10 cellular contexts compared by ENCODE assay signal in the genomic region with DNA sequence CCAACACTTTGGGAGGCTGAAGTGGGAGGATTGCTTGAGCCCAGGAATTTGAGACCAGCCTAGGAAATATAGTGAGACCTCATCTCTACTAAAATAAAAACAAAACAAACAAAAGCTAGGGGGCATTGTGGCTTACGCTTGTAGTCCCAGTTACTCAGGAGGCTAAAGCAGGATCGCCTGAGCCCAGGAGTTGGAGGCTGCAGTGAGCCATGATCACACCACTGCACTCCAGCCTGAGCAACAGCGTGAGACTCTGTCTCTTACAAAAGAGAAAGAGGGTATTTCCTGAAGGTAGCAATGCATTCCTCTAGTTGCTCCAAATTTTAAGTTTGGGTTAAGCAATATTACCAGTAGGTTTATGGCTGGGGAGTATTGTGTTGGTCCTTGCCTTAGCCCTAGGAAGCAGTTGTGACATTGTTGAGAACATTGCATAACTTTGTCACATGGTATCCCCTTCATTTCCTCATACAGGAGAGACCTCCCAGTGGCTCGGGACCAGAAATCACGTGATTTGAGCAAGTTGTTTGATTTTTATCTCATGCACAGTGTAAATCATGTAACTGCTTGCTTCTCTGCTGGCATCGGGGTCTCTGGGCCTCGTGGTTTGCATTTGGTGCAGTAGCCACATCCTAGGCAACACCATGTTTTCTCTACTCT. TPM values are rescaled to one million over a fixed set of nuclear protein-coding genes. Genes with fewer than 3 reads are reported as not detected.
A peak's percentile ranks its signal among the peaks of the same experiment; 100 is the strongest.
DNase-seq lines count a peak whose midpoint lies in the region; ATAC-seq and TF ChIP-seq lines count a peak whose summit lies in the region.
"Had no signal": no experiment of that assay in that cellular context is flagged by ENCODE, and none has a peak within 500 bp of the region (broad histone marks: within the 10 kb centered on the region; RNA-seq: fewer than 3 reads in every experiment).

No MANE protein-coding gene starts in this region.

- peaks cover 3 to 60% (median 37%) of the 10 kb centered on the region in 6 donors for H3K4me1 ChIP-seq in spleen
- H3K4me1 ChIP-seq: HAP-1 had no signal

- H3K27me3 ChIP-seq in spleen (replicated peaks in 1 of 7): peaks cover 0 to 25% (median 0%) of the 10 kb centered on the region in 7 donors

- no peak for TF ChIP-seq POLR2A in spleen (IDR thresholded peaks at IDR 0.05)

- no peak overlapping the region for H3K4me3 Mint-ChIP-seq in progenitor cell of endocrine pancreas (ENCODE audit: low read depth)
- H3K4me3 Mint-ChIP-seq in glutamatergic neuron (ENCODE audit: unreplicated experiment): no peak overlapping the region
- H3K4me3 Mint-ChIP-seq in activated T-helper 17 cell treated with anti-CD3 and anti-CD28 coated beads, Interleukin-2, amount 50 U/mL, for 72 hours: no peak overlapping the region

- DNase-seq in H4 (ENCODE audit: low spot score) (peak; percentile 79), SKM-1 (lab: John Stamatoyannopoulos, UW; ENCODE audit: unreplicated experiment) (peak; percentile 75), iris pigment epithelial cell (ENCODE audit: low read depth) (peak; percentile 75), spleen (no peak), progenitor cell of endocrine pancreas (ENCODE audit: low spot score, unreplicated experiment) (no peak), glutamatergic neuron (no peak)
- DNase-seq: NCI-H1436 had no signal

- peak in 1 of 11 experiments; percentile 11 for TF ChIP-seq CTCF in spleen (IDR thresholded peaks at IDR 0.05 in 8 of 11, conservative IDR thresholded peaks at IDR 0.05 in 3 of 11)
- TF ChIP-seq CTCF in progenitor cell of endocrine pancreas (IDR thresholded peaks at IDR 0.05; ENCODE audit: unreplicated experiment): no peak
- TF ChIP-seq CTCF in glutamatergic neuron (IDR thresholded peaks at IDR 0.05; ENCODE audit: partially characterized antibody, unreplicated experiment): no peak

- H3K27ac Mint-ChIP-seq in progenitor cell of endocrine pancreas (no peak overlapping the region), glutamatergic neuron (ENCODE audit: unreplicated experiment) (no peak overlapping the region)
- H3K27ac Mint-ChIP-seq in activated T-helper 17 cell treated with anti-CD3 and anti-CD28 coated beads, Interleukin-2, amount 50 U/mL, for 72 hours: no peak overlapping the region

- no peak for ATAC-seq in activated T-helper 17 cell treated with anti-CD3 and anti-CD28 coated beads, Interleukin-2, amount 50 U/mL, for 72 hours (replicated peaks)
- ATAC-seq in HG03432 (IDR thresholded peaks at IDR 0.05; ENCODE audit: unreplicated experiment): no peak

- 20 to 39% (median 36%) methylated on average over 7 of the region's 7 CpGs for WGBS in spleen, 5 donors

- H3K9me3 ChIP-seq in spleen: no peaks in the 10 kb centered on the region
- H3K9me3 ChIP-seq: HAP-1 had no signal

- H3K4me3 ChIP-seq in spleen: no peak overlapping the region
- H3K4me3 ChIP-seq: HAP-1 had no signal

- H3K4me1 Mint-ChIP-seq in progenitor cell of endocrine pancreas (ENCODE audit: low read depth): no peaks in the 10 kb centered on the region
- no peaks in the 10 kb centered on the region for H3K4me1 Mint-ChIP-seq in glutamatergic neuron (ENCODE audit: low read depth, unreplicated experiment)
- peaks cover 9% of the 10 kb centered on the region for H3K4me1 Mint-ChIP-seq in activated T-helper 17 cell treated with anti-CD3 and anti-CD28 coated beads, Interleukin-2, amount 50 U/mL, for 72 hours

- peak overlapping the region in 6 of 8 donors; percentile 29 to 80 (median 71) for H3K27ac ChIP-seq in spleen

- H3K9me3 Mint-ChIP-seq in progenitor cell of endocrine pancreas (ENCODE audit: low read depth): no peaks in the 10 kb centered on the region
- peaks cover 7% of the 10 kb centered on the region for H3K9me3 Mint-ChIP-seq in glutamatergic neuron (ENCODE audit: unreplicated experiment)
- no peaks in the 10 kb centered on the region for H3K9me3 Mint-ChIP-seq in activated T-helper 17 cell treated with anti-CD3 and anti-CD28 coated beads, Interleukin-2, amount 50 U/mL, for 72 hours

- H3K36me3 ChIP-seq in spleen: no peaks in the 10 kb centered on the region
- H3K36me3 ChIP-seq: HAP-1 had no signal

- H3K36me3 Mint-ChIP-seq in progenitor cell of endocrine pancreas (ENCODE audit: insufficient read depth): no peaks in the 10 kb centered on the region
- no peaks in the 10 kb centered on the region for H3K36me3 Mint-ChIP-seq in glutamatergic neuron (ENCODE audit: unreplicated experiment)
- no peaks in the 10 kb centered on the region for H3K36me3 Mint-ChIP-seq in activated T-helper 17 cell treated with anti-CD3 and anti-CD28 coated beads, Interleukin-2, amount 50 U/mL, for 72 hours (ENCODE audit: low read depth)

- H3K27me3 Mint-ChIP-seq in progenitor cell of endocrine pancreas (peaks cover 37% of the 10 kb centered on the region), glutamatergic neuron (ENCODE audit: unreplicated experiment) (peaks cover 5% of the 10 kb centered on the region)
- no peaks in the 10 kb centered on the region for H3K27me3 Mint-ChIP-seq in activated T-helper 17 cell treated with anti-CD3 and anti-CD28 coated beads, Interleukin-2, amount 50 U/mL, for 72 hours

- intact Hi-C loops in spleen (cut with DNase I; ENCODE audit: low total_unique reads): no loop called here

RNA-seq across cellular contexts. Expression of gene SMARCD3, which starts 23.3 kb away (rescaled TPM):
- total RNA-seq in H4 (2014; rRNA removed; shearing (Covaris generic)): 35.5 and 35.9 TPM in 2 replicates
- total RNA-seq in spleen (10 to 100 TPM; 12.0 to 40.2 (median 18.1) TPM), progenitor cell of endocrine pancreas (51.1 and 52.9 TPM in 2 replicates), glutamatergic neuron (ENCODE audit: unreplicated experiment) (5.1 TPM)
- 10 to 100 TPM in 2 of 3 donors, 1 to 10 TPM in 1; 8.8 to 16.2 (median 15.1) TPM for polyA plus RNA-seq in spleen
- total RNA-seq in activated T-helper 17 cell treated with anti-CD3 and anti-CD28 coated beads, Interleukin-2, amount 50 U/mL, for 72 hours: 10 to 100 TPM in 1 of 2 donors, 1 to 10 TPM in 1; 1.3 to 11.8 TPM

RNA-seq across cellular contexts. Expression of gene CHPF2, which starts 39.5 kb away (rescaled TPM):
- total RNA-seq in H4 (2014; rRNA removed; shearing (Covaris generic)): 26.0 and 32.9 TPM in 2 replicates
- 10 to 100 TPM; 39.9 to 55.4 (median 47.6) TPM for total RNA-seq in spleen
- 10 to 100 TPM; 16.3 to 30.0 (median 27.8) TPM for polyA plus RNA-seq in spleen
- total RNA-seq in progenitor cell of endocrine pancreas: 41.4 and 42.2 TPM in 2 replicates
- total RNA-seq in glutamatergic neuron (ENCODE audit: unreplicated experiment): 38.1 TPM
- total RNA-seq in activated T-helper 17 cell treated with anti-CD3 and anti-CD28 coated beads, Interleukin-2, amount 50 U/mL, for 72 hours: 10 to 100 TPM; 31.3 to 36.3 TPM

RNA-seq across cellular contexts. Expression of gene ABCF2, which starts 44.8 kb away (rescaled TPM):
- 88.1 and 92.4 TPM in 2 replicates for total RNA-seq in H4 (2014; rRNA removed; shearing (Covaris generic))
- total RNA-seq in spleen: 10 to 100 TPM; 22.7 to 30.0 (median 29.8) TPM
- 10 to 100 TPM in 2 of 3 donors, 1 to 10 TPM in 1; 9.2 to 19.3 (median 12.9) TPM for polyA plus RNA-seq in spleen
- total RNA-seq in progenitor cell of endocrine pancreas: 48.7 and 55.1 TPM in 2 replicates
- total RNA-seq in glutamatergic neuron (ENCODE audit: unreplicated experiment): 39.1 TPM
- 10 to 100 TPM; 26.9 to 55.2 TPM for total RNA-seq in activated T-helper 17 cell treated with anti-CD3 and anti-CD28 coated beads, Interleukin-2, amount 50 U/mL, for 72 hours

Comparison
In these comparisons a context has a peak if more than half of its experiments do, and no peak if none do; other contexts are left out.
1. DNase-seq: peak in H4 (single experiment), SKM-1 (single experiment) and iris pigment epithelial cell (single experiment); none in spleen (single experiment), progenitor cell of endocrine pancreas (single experiment) and glutamatergic neuron (single experiment).